In genomic region chr2:184779777-184780176, GRCh38 we compare ENCODE assay signal across 1 cellular context.
TF ChIP-seq lines count a peak whose summit lies in the region.

No MANE protein-coding gene starts in this region.

TF ChIP-seq in K562, 482 proteins besides CTCF, POLR2A, EP300 and RAD21 (continued from another document):
- TF ChIP-seq TSHZ1 (CRISPR knock-in tag; IDR thresholded peaks at IDR 0.05) (no peak), TEAD1 (CRISPR knock-in tag; IDR thresholded peaks at IDR 0.05) (no peak), ZNF764 (CRISPR knock-in tag; IDR thresholded peaks at IDR 0.05; ENCODE audit: low read depth) (no peak), FOSL1 (tag; conservative IDR thresholded peaks at IDR 0.05) (no peak), NELFE (IDR thresholded peaks at IDR 0.05; ENCODE audit: insufficient read depth, insufficient read length) (no peak), ZNF551 (CRISPR knock-in tag; IDR thresholded peaks at IDR 0.05) (no peak), CEBPG (CRISPR knock-in tag; IDR thresholded peaks at IDR 0.05) (no peak), CEBPG (tag; conservative IDR thresholded peaks at IDR 0.05 in 1 of 2, IDR thresholded peaks at IDR 0.05 in 1 of 2) (peak in 1 of 2 experiments; percentile 65; a peak in 2 of 4 replicates), CEBPB (tag; IDR thresholded peaks at IDR 0.05) (peak; percentile 61), TGIF2 (CRISPR knock-in tag; IDR thresholded peaks at IDR 0.05) (no peak), ZC3H11A (IDR thresholded peaks at IDR 0.05; ENCODE audit: low read depth, low read length) (no peak)
TF ChIP-seq in K562: peak in this region for 2.
